Comparison of ENCODE assay signal across 1 cellular context in genomic region chr17:75764417-75764710, GRCh38.
A peak's percentile ranks its signal among the peaks of the same experiment; 100 is the strongest.
TF ChIP-seq lines count a peak whose summit lies in the region.

No MANE protein-coding gene starts in this region.

TF ChIP-seq in K562, 482 proteins besides CTCF, POLR2A, EP300 and RAD21 (continued from another document):
- TF ChIP-seq, protein P1, sequence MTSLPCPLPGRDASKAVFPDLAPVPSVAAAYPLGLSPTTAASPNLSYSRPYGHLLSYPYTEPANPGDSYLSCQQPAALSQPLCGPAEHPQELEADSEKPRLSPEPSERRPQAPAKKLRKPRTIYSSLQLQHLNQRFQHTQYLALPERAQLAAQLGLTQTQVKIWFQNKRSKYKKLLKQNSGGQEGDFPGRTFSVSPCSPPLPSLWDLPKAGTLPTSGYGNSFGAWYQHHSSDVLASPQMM (CRISPR knock-in tag; IDR thresholded peaks at IDR 0.05) = no peak
- TF ChIP-seq, protein P2, sequence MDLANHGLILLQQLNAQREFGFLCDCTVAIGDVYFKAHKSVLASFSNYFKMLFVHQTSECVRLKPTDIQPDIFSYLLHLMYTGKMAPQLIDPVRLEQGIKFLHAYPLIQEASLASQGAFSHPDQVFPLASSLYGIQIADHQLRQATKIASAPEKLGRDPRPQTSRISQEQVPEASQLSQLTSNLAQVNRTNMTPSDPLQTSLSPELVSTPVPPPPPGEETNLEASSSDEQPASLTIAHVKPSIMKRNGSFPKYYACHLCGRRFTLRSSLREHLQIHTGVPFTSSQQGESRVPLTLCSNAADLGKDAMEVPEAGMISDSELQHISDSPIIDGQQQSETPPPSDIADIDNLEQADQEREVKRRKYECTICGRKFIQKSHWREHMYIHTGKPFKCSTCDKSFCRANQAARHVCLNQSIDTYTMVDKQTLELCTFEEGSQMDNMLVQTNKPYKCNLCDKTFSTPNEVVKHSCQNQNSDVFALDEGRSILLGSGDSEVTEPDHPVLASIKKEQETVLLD (IDR thresholded peaks at IDR 0.05) = no peak
- TF ChIP-seq TSC22D4 (tag; IDR thresholded peaks at IDR 0.05) (no peak), CAMTA2 (CRISPR knock-in tag; conservative IDR thresholded peaks at IDR 0.05) (no peak), PTTG1 (tag; IDR thresholded peaks at IDR 0.05; ENCODE audit: low read depth) (no peak), GATAD2B (IDR thresholded peaks at IDR 0.05; ENCODE audit: borderline replicate concordance) (no peak), BCOR (IDR thresholded peaks at IDR 0.05) (peak; percentile 60; the same call in 1 of the 2 replicates), ZNF551 (CRISPR knock-in tag; IDR thresholded peaks at IDR 0.05) (no peak), E2F4 (CRISPR knock-in tag; IDR thresholded peaks at IDR 0.05; ENCODE audit: low read depth) (no peak), KDM5B (IDR thresholded peaks at IDR 0.05; ENCODE audit: insufficient replicate concordance, low read depth, low read length) (peak; percentile 83), IFI16 (CRISPR knock-in tag; IDR thresholded peaks at IDR 0.05) (no peak), POLR3G (IDR thresholded peaks at IDR 0.05; ENCODE audit: extremely low read depth, insufficient read length, insufficient replicate concordance) (no peak), SNIP1 (IDR thresholded peaks at IDR 0.05; ENCODE audit: low read depth) (no peak), ZNF830 (CRISPR knock-in tag; IDR thresholded peaks at IDR 0.05) (no peak), HMGN3 (IDR thresholded peaks at IDR 0.05; ENCODE audit: borderline replicate concordance, extremely low read depth, insufficient read length, low read depth, low read length) (peak; percentile 65), MNT (conservative IDR thresholded peaks at IDR 0.05) (no peak), POLR3A (IDR thresholded peaks at IDR 0.05; ENCODE audit: borderline replicate concordance, extremely low read depth, insufficient read depth, insufficient read length) (no peak), MTA3 (IDR thresholded peaks at IDR 0.05; ENCODE audit: borderline replicate concordance) (peak; percentile 75; the same call in 1 of the 2 replicates), SMAD1 (IDR thresholded peaks at IDR 0.05; ENCODE audit: low read depth, low read length, partially characterized antibody) (no peak)
- TF ChIP-seq, protein P3, sequence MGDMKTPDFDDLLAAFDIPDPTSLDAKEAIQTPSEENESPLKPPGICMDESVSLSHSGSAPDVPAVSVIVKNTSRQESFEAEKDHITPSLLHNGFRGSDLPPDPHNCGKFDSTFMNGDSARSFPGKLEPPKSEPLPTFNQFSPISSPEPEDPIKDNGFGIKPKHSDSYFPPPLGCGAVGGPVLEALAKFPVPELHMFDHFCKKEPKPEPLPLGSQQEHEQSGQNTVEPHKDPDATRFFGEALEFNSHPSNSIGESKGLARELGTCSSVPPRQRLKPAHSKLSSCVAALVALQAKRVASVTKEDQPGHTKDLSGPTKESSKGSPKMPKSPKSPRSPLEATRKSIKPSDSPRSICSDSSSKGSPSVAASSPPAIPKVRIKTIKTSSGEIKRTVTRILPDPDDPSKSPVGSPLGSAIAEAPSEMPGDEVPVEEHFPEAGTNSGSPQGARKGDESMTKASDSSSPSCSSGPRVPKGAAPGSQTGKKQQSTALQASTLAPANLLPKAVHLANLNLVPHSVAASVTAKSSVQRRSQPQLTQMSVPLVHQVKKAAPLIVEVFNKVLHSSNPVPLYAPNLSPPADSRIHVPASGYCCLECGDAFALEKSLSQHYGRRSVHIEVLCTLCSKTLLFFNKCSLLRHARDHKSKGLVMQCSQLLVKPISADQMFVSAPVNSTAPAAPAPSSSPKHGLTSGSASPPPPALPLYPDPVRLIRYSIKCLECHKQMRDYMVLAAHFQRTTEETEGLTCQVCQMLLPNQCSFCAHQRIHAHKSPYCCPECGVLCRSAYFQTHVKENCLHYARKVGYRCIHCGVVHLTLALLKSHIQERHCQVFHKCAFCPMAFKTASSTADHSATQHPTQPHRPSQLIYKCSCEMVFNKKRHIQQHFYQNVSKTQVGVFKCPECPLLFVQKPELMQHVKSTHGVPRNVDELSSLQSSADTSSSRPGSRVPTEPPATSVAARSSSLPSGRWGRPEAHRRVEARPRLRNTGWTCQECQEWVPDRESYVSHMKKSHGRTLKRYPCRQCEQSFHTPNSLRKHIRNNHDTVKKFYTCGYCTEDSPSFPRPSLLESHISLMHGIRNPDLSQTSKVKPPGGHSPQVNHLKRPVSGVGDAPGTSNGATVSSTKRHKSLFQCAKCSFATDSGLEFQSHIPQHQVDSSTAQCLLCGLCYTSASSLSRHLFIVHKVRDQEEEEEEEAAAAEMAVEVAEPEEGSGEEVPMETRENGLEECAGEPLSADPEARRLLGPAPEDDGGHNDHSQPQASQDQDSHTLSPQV (IDR thresholded peaks at IDR 0.05) = no peak
